In genomic region chr17:19254651-19255050, GRCh38 we compare ENCODE assay signal across 17 cellular contexts. TPM values are rescaled to one million over a fixed set of nuclear protein-coding genes. Genes with fewer than 3 reads are reported as not detected.
DNase-seq lines count a peak whose midpoint lies in the region; ATAC-seq and TF ChIP-seq lines count a peak whose summit lies in the region.
"Had no signal": no experiment of that assay in that cellular context is flagged by ENCODE, and none has a peak within 500 bp of the region (broad histone marks: within the 10 kb centered on the region; RNA-seq: fewer than 3 reads in every experiment).

No MANE protein-coding gene starts in this region.

- TF ChIP-seq CTCF in GM13976 (IDR thresholded peaks at IDR 0.05; ENCODE audit: borderline replicate concordance, control extremely low read depth, extremely low read depth, insufficient read depth, missing control alignments), result no peak

- no peak overlapping the region for H2BK15ac ChIP-seq in mesendoderm (replicated peaks; ENCODE audit: low read depth)

- in situ Hi-C loops in GM13976 (cut with MboI; ENCODE audit: low sequenced_read_pairs, unreplicated experiment), result no loop called here

- no peak overlapping the region for H2BK5ac ChIP-seq in mesendoderm (ENCODE audit: low read length)

- DNase-seq in DMS53 (lab: John Stamatoyannopoulos, UW) (peak; percentile 48), DMS53 treated with DMSO at 0.1 percent for 48 hours (lab: John Stamatoyannopoulos, UW; ENCODE audit: unreplicated experiment) (no peak), caudate nucleus (lab: John Stamatoyannopoulos, UW) (no peak), mesendoderm (peak; percentile 53), GM13976 (ENCODE audit: low spot score) (no peak), mucosa of gallbladder (ENCODE audit: low spot score) (no peak)
- DNase-seq: NCI-H1092, NCI-H446, NCI-H774 had no signal

- H3K27ac ChIP-seq in caudate nucleus (ENCODE audit: low read depth, low read length) (peak overlapping the region; percentile 24), mesendoderm (ENCODE audit: low read depth, low read length) (no peak overlapping the region), temporal lobe (ENCODE audit: low read depth, low read length) (peak overlapping the region; percentile 7)
- H3K27ac ChIP-seq: 22Rv1, BLaER1, SK-N-MC had no signal

- ATAC-seq in HG03378 (IDR thresholded peaks at IDR 0.05; ENCODE audit: unreplicated experiment), result no peak
- ATAC-seq: HCT116, K562, Right ventricle myocardium inferior had no signal

- H3K79me2 ChIP-seq in mesendoderm (ENCODE audit: control insufficient read depth, insufficient read depth, low read length), result peaks cover 51% of the 10 kb centered on the region

- no peak overlapping the region for H3K4me2 ChIP-seq in mesendoderm (ENCODE audit: low read length)
- H3K4me2 ChIP-seq: BLaER1 had no signal

- H3K27me3 ChIP-seq in mesendoderm (ENCODE audit: insufficient read depth, low read length, poor library complexity), result no peaks in the 10 kb centered on the region
- H3K27me3 ChIP-seq: BLaER1 had no signal

- H3K79me1 ChIP-seq in mesendoderm (ENCODE audit: low read length), result peaks cover 35% of the 10 kb centered on the region

- H4K8ac ChIP-seq in mesendoderm (ENCODE audit: low read depth, low read length), result no peak overlapping the region

- no peak overlapping the region for H3K4ac ChIP-seq in mesendoderm (ENCODE audit: low read depth, low read length)

- no peak overlapping the region for H3K9ac ChIP-seq in mesendoderm (ENCODE audit: low read length)
- H3K9ac ChIP-seq: BLaER1 had no signal

- H2BK120ac ChIP-seq in mesendoderm (ENCODE audit: low read depth, low read length), result no peak overlapping the region

- no peaks in the 10 kb centered on the region for H3K36me3 ChIP-seq in mesendoderm (ENCODE audit: control insufficient read depth, insufficient read depth, low read length)
- H3K36me3 ChIP-seq: BLaER1 had no signal

- H3K4me3 ChIP-seq in mesendoderm (ENCODE audit: low read length), result no peak overlapping the region
- H3K4me3 ChIP-seq: BLaER1, K562, SK-N-MC had no signal

- H2AK5ac ChIP-seq in mesendoderm (ENCODE audit: low read length), result no peak overlapping the region

- WGBS in mesendoderm (ENCODE audit: extremely low coverage, insufficient coverage, low lambda C conversion rate), result no CpG with 5 or more reads among the region's 2 CpGs

- no peak overlapping the region for H4K5ac ChIP-seq in mesendoderm (ENCODE audit: low read length)

- no peak overlapping the region for H3K23ac ChIP-seq in mesendoderm (ENCODE audit: low read length)

- peaks cover 3% of the 10 kb centered on the region for H3K4me1 ChIP-seq in mesendoderm (ENCODE audit: control insufficient read depth, low read depth, low read length)
- H3K4me1 ChIP-seq: BLaER1 had no signal

- no peak overlapping the region for H3K56ac ChIP-seq in mesendoderm (ENCODE audit: low read length)

- H3K18ac ChIP-seq in mesendoderm (ENCODE audit: low read length), result no peak overlapping the region

RNA-seq across cellular contexts. Expression of gene EPN2, which starts 17.5 kb away (rescaled TPM):
- 41.2 TPM for polyA plus RNA-seq in mesendoderm (2013, experiment 1 of 2)
- polyA plus RNA-seq in mesendoderm (2013, experiment 2 of 2), result 40.6 TPM
- total RNA-seq in temporal lobe, result 44.7 TPM
- 47.0 TPM for total RNA-seq in mucosa of gallbladder

Comparison
In these comparisons a context has a peak if more than half of its experiments do, and no peak if none do; other contexts are left out.
1. DNase-seq: peak in DMS53 (single experiment) and mesendoderm (single experiment); none in DMS53 treated with DMSO at 0.1 percent for 48 hours (single experiment), caudate nucleus (0 of 61), GM13976 (single experiment) and mucosa of gallbladder (single experiment).